23 cellular contexts compared by ENCODE assay signal in genomic region chr22:25900880-25901279, GRCh38.
A peak's percentile ranks its signal among the peaks of the same experiment; 100 is the strongest.
DNase-seq lines count a peak whose midpoint lies in the region; ATAC-seq, FAIRE-seq and TF ChIP-seq lines count a peak whose summit lies in the region.
"Had no signal": no experiment of that assay in that cellular context is flagged by ENCODE, and none has a peak within 500 bp of the region (broad histone marks: within the 10 kb centered on the region; RNA-seq: fewer than 3 reads in every experiment).

No MANE protein-coding gene starts in this region.

- no peaks in the 10 kb centered on the region for H3K9me3 ChIP-seq in MM.1S (replicated peaks; ENCODE audit: insufficient read depth, low read length)
- H3K9me3 ChIP-seq in SK-N-SH: no peaks in the 10 kb centered on the region
- H3K9me3 ChIP-seq in upper lobe of left lung: no peaks in the 10 kb centered on the region
- H3K9me3 ChIP-seq: left lung, thyroid gland had no signal

- peak; percentile 90 for FAIRE-seq in frontal cortex (lab: Jason Lieb, UNC)

- no peak for TF ChIP-seq CTCF in GM23338 (conservative IDR thresholded peaks at IDR 0.05; ENCODE audit: low read depth in 2 of 2)
- no peak for TF ChIP-seq CTCF in MM.1S (IDR thresholded peaks at IDR 0.05; ENCODE audit: low read length)
- no peak for TF ChIP-seq CTCF in SK-N-SH (IDR thresholded peaks at IDR 0.05)
- no peak for TF ChIP-seq CTCF in upper lobe of left lung (IDR thresholded peaks at IDR 0.05)

- TF ChIP-seq EP300 in SK-N-SH (IDR thresholded peaks at IDR 0.05; ENCODE audit: borderline replicate concordance in 1 of 2, low read depth in 1 of 2, low read length in 1 of 2) (no peak), upper lobe of left lung (IDR thresholded peaks at IDR 0.05) (no peak)

- no peak for TF ChIP-seq RAD21 in SK-N-SH (IDR thresholded peaks at IDR 0.05; ENCODE audit: low read length)

- H3K36me3 ChIP-seq in GM23338 (ENCODE audit: insufficient read depth) (no peaks in the 10 kb centered on the region), MM.1S (replicated peaks; ENCODE audit: insufficient read depth, low read length) (no peaks in the 10 kb centered on the region), SK-N-SH (replicated peaks in 1 of 2; ENCODE audit: control insufficient read depth in 1 of 2, insufficient read depth in 2 of 2, low read length in 1 of 2) (no peaks in the 10 kb centered on the region), upper lobe of left lung (no peaks in the 10 kb centered on the region)
- H3K36me3 ChIP-seq: BLaER1, left lung, thyroid gland had no signal

- ATAC-seq in GM23338 (no peak), upper lobe of left lung (ENCODE audit: low FRiP score in 2 of 2) (no peak)
- ATAC-seq: activated CD4-positive, alpha-beta T cell treated with anti-CD3 and anti-CD28 coated beads for 36 hours; left lung had no signal

- no peak overlapping the region for H3K4me2 ChIP-seq in GM23338
- no peak overlapping the region for H3K4me2 ChIP-seq in MM.1S (ENCODE audit: low read depth, low read length)
- no peak overlapping the region for H3K4me2 ChIP-seq in SK-N-SH
- H3K4me2 ChIP-seq: BLaER1, KMS-11 had no signal

- TF ChIP-seq POLR2A in upper lobe of left lung (IDR thresholded peaks at IDR 0.05): no peak

- H3K4me3 Mint-ChIP-seq in GM23338: no peak overlapping the region
- H3K4me3 Mint-ChIP-seq: activated CD4-positive, alpha-beta T cell treated with anti-CD3 and anti-CD28 coated beads for 36 hours; activated naive CD4-positive, alpha-beta T cell treated with anti-CD3 and anti-CD28 coated beads for 36 hours; brain; naive B cell had no signal

- peaks cover 9% of the 10 kb centered on the region for H3K4me1 Mint-ChIP-seq in GM23338
- H3K4me1 Mint-ChIP-seq: activated CD4-positive, alpha-beta T cell treated with anti-CD3 and anti-CD28 coated beads for 36 hours; brain; naive B cell had no signal

- H3K9me2 ChIP-seq in GM23338 (ENCODE audit: insufficient read depth) (no peaks in the 10 kb centered on the region; the same call in 1 of the 2 replicates), MM.1S (replicated peaks; ENCODE audit: insufficient read depth, low read length) (no peaks in the 10 kb centered on the region), SK-N-SH (no peaks in the 10 kb centered on the region)

- H3F3A ChIP-seq in GM23338 (replicated peaks; ENCODE audit: low read depth): no peaks in the 10 kb centered on the region
- H3F3A ChIP-seq in MM.1S (ENCODE audit: insufficient read depth, low read length): no peaks in the 10 kb centered on the region
- H3F3A ChIP-seq in SK-N-SH (replicated peaks; ENCODE audit: insufficient read depth): no peaks in the 10 kb centered on the region

- H4K20me1 ChIP-seq in GM23338 (replicated peaks; ENCODE audit: insufficient read depth) (no peaks in the 10 kb centered on the region), MM.1S (ENCODE audit: insufficient read depth, low read length) (no peaks in the 10 kb centered on the region), SK-N-SH (ENCODE audit: insufficient read depth) (no peaks in the 10 kb centered on the region)
- H4K20me1 ChIP-seq: BLaER1 had no signal

- peak; percentile 29 for DNase-seq in GM23338 (ENCODE audit: low spot score)
- DNase-seq in NAMALWA (ENCODE audit: low spot score): peak; percentile 7
- DNase-seq in frontal cortex (ENCODE audit: low spot score in 2 of 2): peak; percentile 51 to 63
- peak; percentile 49 for DNase-seq in occipital lobe (lab: John Stamatoyannopoulos, UW)
- DNase-seq in MM.1S: no peak
- no peak for DNase-seq in SK-N-SH
- no peak for DNase-seq in upper lobe of left lung
- DNase-seq: activated CD4-positive, alpha-beta T cell treated with anti-CD3 and anti-CD28 coated beads for 36 hours; activated CD8-positive, alpha-beta memory T cell treated with anti-CD3 and anti-CD28 coated beads, Interleukin-2, amount 50 U/mL, for 4 hours; activated naive CD4-positive, alpha-beta T cell treated with anti-CD3 and anti-CD28 coated beads for 36 hours; DMS79; left lung; naive B cell; NCI-H1694 treated with DMSO at 0.1 percent for 48 hours; NCI-H774; SHP77; stimulated activated CD4-positive, alpha-beta T cell treated with anti-CD3 and anti-CD28 coated beads, Interleukin-2, amount 100 ng/mL, for 48 hours; stimulated activated CD8-positive, alpha-beta memory T cell treated with anti-CD3 and anti-CD28 coated beads, Interleukin-4, amount 100 ng/mL, for 48 hours; thyroid gland had no signal

- peaks cover 4% of the 10 kb centered on the region for H3K27me3 Mint-ChIP-seq in GM23338 (ENCODE audit: insufficient read depth, low read depth, poor library complexity)

- no peak overlapping the region for H3K27ac Mint-ChIP-seq in GM23338
- H3K27ac Mint-ChIP-seq: activated CD4-positive, alpha-beta T cell treated with anti-CD3 and anti-CD28 coated beads for 36 hours; activated naive CD4-positive, alpha-beta T cell treated with anti-CD3 and anti-CD28 coated beads for 36 hours; naive B cell had no signal

- CTCF ChIA-PET in SK-N-SH (lab: Yijun Ruan, JAX): interaction anchor here (0.9 to 1.9 kb wide), 3 partner anchors 8 to 270 kb away, joined by 3 to 7 read pairs (median 3); no protein-coding TSS in a partner anchor

- H3K27ac ChIP-seq in GM23338 (ENCODE audit: low read depth) (no peak overlapping the region), MM.1S (ENCODE audit: low read length) (no peak overlapping the region), SK-N-SH (ENCODE audit: low read depth in 2 of 2, low read length in 1 of 2) (no peak overlapping the region), upper lobe of left lung (no peak overlapping the region)
- H3K27ac ChIP-seq: BLaER1, HL-60, KMS-11, left lung, thyroid gland had no signal

- H3K4me1 ChIP-seq in GM23338 (ENCODE audit: insufficient read depth): no peaks in the 10 kb centered on the region; the same call in none of the 2 replicates
- H3K4me1 ChIP-seq in MM.1S (ENCODE audit: low read length): no peaks in the 10 kb centered on the region
- H3K4me1 ChIP-seq in SK-N-SH (ENCODE audit: control insufficient read depth in 1 of 2, insufficient read depth in 2 of 2, low read depth in 1 of 2, low read length in 1 of 2): peaks cover 0 to 6% of the 10 kb centered on the region in 2 experiments; a peak in 1 of 4 replicates
- H3K4me1 ChIP-seq in upper lobe of left lung: no peaks in the 10 kb centered on the region
- H3K4me1 ChIP-seq: BLaER1, left lung, thyroid gland had no signal

- H3K27me3 ChIP-seq in GM23338 (ENCODE audit: insufficient read depth) (no peaks in the 10 kb centered on the region), MM.1S (replicated peaks; ENCODE audit: insufficient read depth, low read length) (peaks cover 46% of the 10 kb centered on the region; the same call in 1 of the 2 replicates), SK-N-SH (ENCODE audit: insufficient read depth) (no peaks in the 10 kb centered on the region), upper lobe of left lung (no peaks in the 10 kb centered on the region)
- H3K27me3 ChIP-seq: BLaER1, thyroid gland had no signal

- 37% methylated on average over 4 of the region's 4 CpGs for WGBS in SK-N-SH (ENCODE audit: low lambda C conversion rate)
- WGBS in upper lobe of left lung, 2 donors: 80 to 83% methylated on average over 4 of the region's 4 CpGs

- H3K9ac ChIP-seq in MM.1S (ENCODE audit: low read length): no peak overlapping the region
- no peak overlapping the region for H3K9ac ChIP-seq in SK-N-SH
- H3K9ac ChIP-seq: BLaER1, KMS-11 had no signal

- H3K36me3 Mint-ChIP-seq in GM23338 (ENCODE audit: low read depth): no peaks in the 10 kb centered on the region
- H3K36me3 Mint-ChIP-seq: brain, naive B cell had no signal

- no peaks in the 10 kb centered on the region for H3K9me3 Mint-ChIP-seq in GM23338
- H3K9me3 Mint-ChIP-seq: activated naive CD4-positive, alpha-beta T cell treated with anti-CD3 and anti-CD28 coated beads for 36 hours had no signal

- POLR2A ChIA-PET in SK-N-SH (lab: Yijun Ruan, JAX): no interaction called here

- H2AFZ ChIP-seq in GM23338 (no peak overlapping the region), MM.1S (ENCODE audit: low read length) (no peak overlapping the region), SK-N-SH (ENCODE audit: low read depth) (no peak overlapping the region)

- no peaks in the 10 kb centered on the region for H3K79me2 ChIP-seq in GM23338 (replicated peaks; ENCODE audit: insufficient read depth)
- H3K79me2 ChIP-seq in MM.1S (ENCODE audit: low read length): no peaks in the 10 kb centered on the region
- H3K79me2 ChIP-seq in SK-N-SH (ENCODE audit: insufficient read depth): no peaks in the 10 kb centered on the region

- H3K4me3 ChIP-seq in GM23338 (no peak overlapping the region), MM.1S (ENCODE audit: low read length) (no peak overlapping the region), SK-N-SH (ENCODE audit: low read depth in 2 of 2, low read length in 1 of 2) (no peak overlapping the region), upper lobe of left lung (no peak overlapping the region)
- H3K4me3 ChIP-seq: BLaER1, left lung, thyroid gland had no signal

TF ChIP-seq in GM23338, 12 proteins besides CTCF, POLR2A, EP300 and RAD21 (continues in another document):
- no peak for TF ChIP-seq STAT1 (IDR thresholded peaks at IDR 0.05; ENCODE audit: unreplicated experiment)
- TF ChIP-seq EZH2 (IDR thresholded peaks at IDR 0.05; ENCODE audit: low read depth, unreplicated experiment): no peak
- no peak for TF ChIP-seq CREB1 (CRISPR knock-in tag; IDR thresholded peaks at IDR 0.05; ENCODE audit: low read depth)
- TF ChIP-seq POLR2AphosphoS5 (IDR thresholded peaks at IDR 0.05; ENCODE audit: low read depth): no peak
- TF ChIP-seq ZNF331 (CRISPR knock-in tag; IDR thresholded peaks at IDR 0.05; ENCODE audit: low read depth): no peak
- TF ChIP-seq JUNB (IDR thresholded peaks at IDR 0.05; ENCODE audit: unreplicated experiment): no peak

TF ChIP-seq in SK-N-SH, 30 proteins besides CTCF, POLR2A, EP300 and RAD21 (continues in another document):
- TF ChIP-seq, protein P1, sequence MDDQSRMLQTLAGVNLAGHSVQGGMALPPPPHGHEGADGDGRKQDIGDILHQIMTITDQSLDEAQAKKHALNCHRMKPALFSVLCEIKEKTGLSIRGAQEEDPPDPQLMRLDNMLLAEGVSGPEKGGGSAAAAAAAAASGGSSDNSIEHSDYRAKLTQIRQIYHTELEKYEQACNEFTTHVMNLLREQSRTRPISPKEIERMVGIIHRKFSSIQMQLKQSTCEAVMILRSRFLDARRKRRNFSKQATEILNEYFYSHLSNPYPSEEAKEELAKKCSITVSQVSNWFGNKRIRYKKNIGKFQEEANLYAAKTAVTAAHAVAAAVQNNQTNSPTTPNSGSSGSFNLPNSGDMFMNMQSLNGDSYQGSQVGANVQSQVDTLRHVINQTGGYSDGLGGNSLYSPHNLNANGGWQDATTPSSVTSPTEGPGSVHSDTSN (IDR thresholded peaks at IDR 0.05): no peak
- no peak for TF ChIP-seq YY1 (IDR thresholded peaks at IDR 0.05; ENCODE audit: low read depth)
- TF ChIP-seq, protein P2, sequence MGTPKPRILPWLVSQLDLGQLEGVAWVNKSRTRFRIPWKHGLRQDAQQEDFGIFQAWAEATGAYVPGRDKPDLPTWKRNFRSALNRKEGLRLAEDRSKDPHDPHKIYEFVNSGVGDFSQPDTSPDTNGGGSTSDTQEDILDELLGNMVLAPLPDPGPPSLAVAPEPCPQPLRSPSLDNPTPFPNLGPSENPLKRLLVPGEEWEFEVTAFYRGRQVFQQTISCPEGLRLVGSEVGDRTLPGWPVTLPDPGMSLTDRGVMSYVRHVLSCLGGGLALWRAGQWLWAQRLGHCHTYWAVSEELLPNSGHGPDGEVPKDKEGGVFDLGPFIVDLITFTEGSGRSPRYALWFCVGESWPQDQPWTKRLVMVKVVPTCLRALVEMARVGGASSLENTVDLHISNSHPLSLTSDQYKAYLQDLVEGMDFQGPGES (IDR thresholded peaks at IDR 0.05; ENCODE audit: low read depth, low read length): no peak

Comparison
In these comparisons a context has a peak if more than half of its experiments do, and no peak if none do; other contexts are left out.
1. DNase-seq: peak in GM23338 (single experiment), NAMALWA (single experiment), frontal cortex (2 of 2) and occipital lobe (single experiment); none in MM.1S (single experiment), SK-N-SH (single experiment) and upper lobe of left lung (0 of 2).